Comparison of ENCODE assay signal across 8 cellular contexts in the genomic region with DNA sequence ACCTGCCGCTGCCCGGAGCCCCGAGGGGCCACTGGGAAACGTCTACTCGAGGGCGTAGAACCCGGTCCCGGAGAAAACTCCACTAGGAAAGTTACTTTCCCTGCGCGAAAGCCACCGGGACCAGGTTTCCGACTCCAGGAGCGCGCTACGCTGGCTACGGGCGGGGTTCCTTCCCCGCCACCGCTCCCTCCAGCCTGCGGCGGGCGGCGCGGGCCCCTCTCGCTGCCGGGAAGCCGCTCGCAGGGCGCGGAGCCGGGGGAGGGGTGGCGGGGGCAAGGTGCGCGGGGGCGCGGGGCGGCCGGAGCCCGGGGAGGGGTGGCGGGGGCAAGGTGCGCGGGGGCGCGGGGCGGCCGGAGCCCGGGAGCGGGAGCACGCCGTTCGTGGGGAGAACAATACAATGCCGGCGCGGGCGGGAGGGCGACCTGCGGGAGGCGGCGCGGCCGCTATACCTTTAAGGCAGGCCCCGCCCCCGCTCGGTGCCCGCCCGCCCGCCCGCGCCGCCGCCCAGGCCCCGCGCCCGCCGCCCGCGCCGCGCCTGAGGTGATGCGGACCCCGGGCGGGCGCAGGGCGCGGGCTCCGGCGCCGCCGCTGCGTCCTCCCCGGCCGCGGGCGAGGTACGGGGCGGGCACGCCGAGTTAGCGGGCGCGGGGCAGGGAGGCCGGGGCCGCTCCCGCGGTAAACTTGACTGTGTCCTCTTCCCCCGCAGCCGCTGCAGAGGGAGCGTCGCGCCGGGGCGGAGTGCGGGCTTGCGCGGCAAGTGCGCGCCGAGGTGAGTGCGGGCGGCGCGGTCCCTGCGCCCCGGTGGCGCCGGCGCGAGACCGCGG.
A peak's percentile ranks its signal among the peaks of the same experiment; 100 is the strongest.
DNase-seq lines count a peak whose midpoint lies in the region; ATAC-seq and TF ChIP-seq lines count a peak whose summit lies in the region.

No MANE protein-coding gene starts in this region.

- TF ChIP-seq CTCF in C4-2B (conservative IDR thresholded peaks at IDR 0.05) (no peak), WTC11 (IDR thresholded peaks at IDR 0.05) (no peak), suprapubic skin (IDR thresholded peaks at IDR 0.05) (no peak)

- no peaks in the 10 kb centered on the region for H3K9me3 Mint-ChIP-seq in WTC11
- H3K9me3 Mint-ChIP-seq in memory B cell: no peaks in the 10 kb centered on the region

- ATAC-seq in GM19395 (IDR thresholded peaks at IDR 0.05; ENCODE audit: unreplicated experiment): peak; percentile 63
- peak; percentile 75 for ATAC-seq in WTC11
- peak; percentile 74 for ATAC-seq in memory B cell (ENCODE audit: low read depth)

- peaks cover 43% of the 10 kb centered on the region for H3K27me3 ChIP-seq in ectodermal cell (ENCODE audit: control insufficient read depth, insufficient read depth, low read length, poor library complexity, severe bottlenecking)
- H3K27me3 ChIP-seq in suprapubic skin: no peaks in the 10 kb centered on the region

- DNase-seq in KBM-7 (peak; percentile 20), WTC11 (ENCODE audit: low spot score) (peak; percentile 45), memory B cell (ENCODE audit: low spot score in 2 of 2) (peak; percentile 3 to 30), suprapubic skin (ENCODE audit: low spot score in 2 of 2) (no peak), A172 (ENCODE audit: low spot score) (no peak)

- H3K27ac ChIP-seq in C4-2B: peak overlapping the region; percentile 69
- H3K27ac ChIP-seq in ectodermal cell (ENCODE audit: insufficient read depth, low read depth, low read length, poor library complexity, severe bottlenecking): no peak overlapping the region
- peak overlapping the region; percentile 99 for H3K27ac ChIP-seq in suprapubic skin

- TF ChIP-seq POLR2A in suprapubic skin (IDR thresholded peaks at IDR 0.05): peak in 1 of 2 donors; percentile 29

- TF ChIP-seq EP300 in suprapubic skin (IDR thresholded peaks at IDR 0.05): no peak

- CTCF ChIA-PET in WTC11 (lab: Charles Lee): no interaction called here

- no peaks in the 10 kb centered on the region for H3K9me3 ChIP-seq in ectodermal cell (ENCODE audit: control insufficient read depth, low read length)
- no peaks in the 10 kb centered on the region for H3K9me3 ChIP-seq in suprapubic skin

- H3K36me3 Mint-ChIP-seq in WTC11 (no peaks in the 10 kb centered on the region), memory B cell (peaks cover 8% of the 10 kb centered on the region)

- H3K27ac Mint-ChIP-seq in WTC11: no peak overlapping the region
- no peak overlapping the region for H3K27ac Mint-ChIP-seq in memory B cell

- no peaks in the 10 kb centered on the region for H3K36me3 ChIP-seq in ectodermal cell (ENCODE audit: control insufficient read depth, insufficient read depth, low read length)
- no peaks in the 10 kb centered on the region for H3K36me3 ChIP-seq in suprapubic skin

- H3K4me3 Mint-ChIP-seq in WTC11 (peak overlapping the region; percentile 71), memory B cell (peak overlapping the region; percentile 59)

- H3K4me3 ChIP-seq in ectodermal cell (ENCODE audit: insufficient read depth, low read depth, low read length) (peak overlapping the region; percentile 55), suprapubic skin (peak overlapping the region; percentile 83)

- H3K4me1 Mint-ChIP-seq in WTC11 (peaks cover 10% of the 10 kb centered on the region), memory B cell (peaks cover 10% of the 10 kb centered on the region)

- in situ Hi-C loops in KBM-7 (cut with MboI; ENCODE audit: low pct_unique_long_range_greater_than_20kb, low sequenced_read_pairs): no loop called here

- H3K4me1 ChIP-seq in ectodermal cell (ENCODE audit: control insufficient read depth, insufficient read depth, low read length) (peaks cover 3% of the 10 kb centered on the region), suprapubic skin (peaks cover 45% of the 10 kb centered on the region)

- 1% methylated on average over 130 of the region's 130 CpGs for WGBS in ectodermal cell, 2 experiments
- WGBS in suprapubic skin: 0% methylated on average over 22 of the region's 130 CpGs

- POLR2A ChIA-PET in WTC11 (lab: Charles Lee): no interaction called here

- H3K27me3 Mint-ChIP-seq in WTC11 (ENCODE audit: low read depth): peaks cover 45% of the 10 kb centered on the region
- H3K27me3 Mint-ChIP-seq in memory B cell: peaks cover 12% of the 10 kb centered on the region

TF ChIP-seq in WTC11, 78 proteins besides CTCF, POLR2A, EP300 and RAD21 (continues in another document):
- TF ChIP-seq ZNF232 (CRISPR knock-in tag; IDR thresholded peaks at IDR 0.05): no peak
- 0 out of 2 replicates have a peak, but pooled peaks have one; percentile 24 for TF ChIP-seq CREM (CRISPR knock-in tag; IDR thresholded peaks at IDR 0.05)
- no peak for TF ChIP-seq RELA (CRISPR knock-in tag; IDR thresholded peaks at IDR 0.05; ENCODE audit: borderline replicate concordance)
- no peak for TF ChIP-seq ZNF138 (CRISPR knock-in tag; conservative IDR thresholded peaks at IDR 0.05)
- TF ChIP-seq, protein P1, sequence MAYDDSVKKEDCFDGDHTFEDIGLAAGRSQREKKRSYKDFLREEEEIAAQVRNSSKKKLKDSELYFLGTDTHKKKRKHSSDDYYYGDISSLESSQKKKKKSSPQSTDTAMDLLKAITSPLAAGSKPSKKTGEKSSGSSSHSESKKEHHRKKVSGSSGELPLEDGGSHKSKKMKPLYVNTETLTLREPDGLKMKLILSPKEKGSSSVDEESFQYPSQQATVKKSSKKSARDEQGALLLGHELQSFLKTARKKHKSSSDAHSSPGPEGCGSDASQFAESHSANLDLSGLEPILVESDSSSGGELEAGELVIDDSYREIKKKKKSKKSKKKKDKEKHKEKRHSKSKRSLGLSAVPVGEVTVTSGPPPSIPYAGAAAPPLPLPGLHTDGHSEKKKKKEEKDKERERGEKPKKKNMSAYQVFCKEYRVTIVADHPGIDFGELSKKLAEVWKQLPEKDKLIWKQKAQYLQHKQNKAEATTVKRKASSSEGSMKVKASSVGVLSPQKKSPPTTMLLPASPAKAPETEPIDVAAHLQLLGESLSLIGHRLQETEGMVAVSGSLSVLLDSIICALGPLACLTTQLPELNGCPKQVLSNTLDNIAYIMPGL (CRISPR knock-in tag; IDR thresholded peaks at IDR 0.05): peak; percentile 51; the same call in 1 of the 2 replicates
- TF ChIP-seq, protein P2, sequence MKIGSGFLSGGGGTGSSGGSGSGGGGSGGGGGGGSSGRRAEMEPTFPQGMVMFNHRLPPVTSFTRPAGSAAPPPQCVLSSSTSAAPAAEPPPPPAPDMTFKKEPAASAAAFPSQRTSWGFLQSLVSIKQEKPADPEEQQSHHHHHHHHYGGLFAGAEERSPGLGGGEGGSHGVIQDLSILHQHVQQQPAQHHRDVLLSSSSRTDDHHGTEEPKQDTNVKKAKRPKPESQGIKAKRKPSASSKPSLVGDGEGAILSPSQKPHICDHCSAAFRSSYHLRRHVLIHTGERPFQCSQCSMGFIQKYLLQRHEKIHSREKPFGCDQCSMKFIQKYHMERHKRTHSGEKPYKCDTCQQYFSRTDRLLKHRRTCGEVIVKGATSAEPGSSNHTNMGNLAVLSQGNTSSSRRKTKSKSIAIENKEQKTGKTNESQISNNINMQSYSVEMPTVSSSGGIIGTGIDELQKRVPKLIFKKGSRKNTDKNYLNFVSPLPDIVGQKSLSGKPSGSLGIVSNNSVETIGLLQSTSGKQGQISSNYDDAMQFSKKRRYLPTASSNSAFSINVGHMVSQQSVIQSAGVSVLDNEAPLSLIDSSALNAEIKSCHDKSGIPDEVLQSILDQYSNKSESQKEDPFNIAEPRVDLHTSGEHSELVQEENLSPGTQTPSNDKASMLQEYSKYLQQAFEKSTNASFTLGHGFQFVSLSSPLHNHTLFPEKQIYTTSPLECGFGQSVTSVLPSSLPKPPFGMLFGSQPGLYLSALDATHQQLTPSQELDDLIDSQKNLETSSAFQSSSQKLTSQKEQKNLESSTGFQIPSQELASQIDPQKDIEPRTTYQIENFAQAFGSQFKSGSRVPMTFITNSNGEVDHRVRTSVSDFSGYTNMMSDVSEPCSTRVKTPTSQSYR (CRISPR knock-in tag; IDR thresholded peaks at IDR 0.05): 0 out of 2 replicates have a peak, but pooled peaks have one; percentile 20
- TF ChIP-seq, protein P3, sequence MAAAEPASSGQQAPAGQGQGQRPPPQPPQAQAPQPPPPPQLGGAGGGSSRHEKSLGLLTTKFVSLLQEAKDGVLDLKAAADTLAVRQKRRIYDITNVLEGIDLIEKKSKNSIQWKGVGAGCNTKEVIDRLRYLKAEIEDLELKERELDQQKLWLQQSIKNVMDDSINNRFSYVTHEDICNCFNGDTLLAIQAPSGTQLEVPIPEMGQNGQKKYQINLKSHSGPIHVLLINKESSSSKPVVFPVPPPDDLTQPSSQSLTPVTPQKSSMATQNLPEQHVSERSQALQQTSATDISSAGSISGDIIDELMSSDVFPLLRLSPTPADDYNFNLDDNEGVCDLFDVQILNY (CRISPR knock-in tag; IDR thresholded peaks at IDR 0.05): peak; percentile 50; the same call in 1 of the 2 replicates
- TF ChIP-seq, protein P4, sequence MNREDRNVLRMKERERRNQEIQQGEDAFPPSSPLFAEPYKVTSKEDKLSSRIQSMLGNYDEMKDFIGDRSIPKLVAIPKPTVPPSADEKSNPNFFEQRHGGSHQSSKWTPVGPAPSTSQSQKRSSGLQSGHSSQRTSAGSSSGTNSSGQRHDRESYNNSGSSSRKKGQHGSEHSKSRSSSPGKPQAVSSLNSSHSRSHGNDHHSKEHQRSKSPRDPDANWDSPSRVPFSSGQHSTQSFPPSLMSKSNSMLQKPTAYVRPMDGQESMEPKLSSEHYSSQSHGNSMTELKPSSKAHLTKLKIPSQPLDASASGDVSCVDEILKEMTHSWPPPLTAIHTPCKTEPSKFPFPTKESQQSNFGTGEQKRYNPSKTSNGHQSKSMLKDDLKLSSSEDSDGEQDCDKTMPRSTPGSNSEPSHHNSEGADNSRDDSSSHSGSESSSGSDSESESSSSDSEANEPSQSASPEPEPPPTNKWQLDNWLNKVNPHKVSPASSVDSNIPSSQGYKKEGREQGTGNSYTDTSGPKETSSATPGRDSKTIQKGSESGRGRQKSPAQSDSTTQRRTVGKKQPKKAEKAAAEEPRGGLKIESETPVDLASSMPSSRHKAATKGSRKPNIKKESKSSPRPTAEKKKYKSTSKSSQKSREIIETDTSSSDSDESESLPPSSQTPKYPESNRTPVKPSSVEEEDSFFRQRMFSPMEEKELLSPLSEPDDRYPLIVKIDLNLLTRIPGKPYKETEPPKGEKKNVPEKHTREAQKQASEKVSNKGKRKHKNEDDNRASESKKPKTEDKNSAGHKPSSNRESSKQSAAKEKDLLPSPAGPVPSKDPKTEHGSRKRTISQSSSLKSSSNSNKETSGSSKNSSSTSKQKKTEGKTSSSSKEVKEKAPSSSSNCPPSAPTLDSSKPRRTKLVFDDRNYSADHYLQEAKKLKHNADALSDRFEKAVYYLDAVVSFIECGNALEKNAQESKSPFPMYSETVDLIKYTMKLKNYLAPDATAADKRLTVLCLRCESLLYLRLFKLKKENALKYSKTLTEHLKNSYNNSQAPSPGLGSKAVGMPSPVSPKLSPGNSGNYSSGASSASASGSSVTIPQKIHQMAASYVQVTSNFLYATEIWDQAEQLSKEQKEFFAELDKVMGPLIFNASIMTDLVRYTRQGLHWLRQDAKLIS (CRISPR knock-in tag; IDR thresholded peaks at IDR 0.05; ENCODE audit: borderline replicate concordance): no peak

Comparison
In these comparisons a context has a peak if more than half of its experiments do, and no peak if none do; other contexts are left out.
1. DNase-seq: peak in KBM-7 (single experiment), WTC11 (single experiment) and memory B cell (2 of 2); none in suprapubic skin (0 of 2) and A172 (single experiment).
2. Peak in every context shown above with its lines, with median percentiles within 50 percentile points of each other: ATAC-seq.